In genomic region chr2:170944545-170944944, GRCh38 we compare ENCODE assay signal across 18 cellular contexts. TPM values are rescaled to one million over a fixed set of nuclear protein-coding genes. Genes with fewer than 3 reads are reported as not detected.
DNase-seq lines count a peak whose midpoint lies in the region; ATAC-seq, FAIRE-seq and TF ChIP-seq lines count a peak whose summit lies in the region.
"Had no signal": no experiment of that assay in that cellular context is flagged by ENCODE, and none has a peak within 500 bp of the region (broad histone marks: within the 10 kb centered on the region; RNA-seq: fewer than 3 reads in every experiment).

No MANE protein-coding gene starts in this region.

- DNase-seq in CD4-positive, alpha-beta T cell: no peak
- no peak for DNase-seq in adrenal gland
- DNase-seq in kidney: no peak
- no peak for DNase-seq in trophoblast cell
- no peak for DNase-seq in SIG-M5 treated with dmso at 0.1 percent for 504 hours (lab: John Stamatoyannopoulos, UW; ENCODE audit: unreplicated experiment)
- no peak for DNase-seq in SKM-1 (lab: John Stamatoyannopoulos, UW; ENCODE audit: unreplicated experiment)
- DNase-seq: ACHN; BE2C; C1 segment of cervical spinal cord; Caco-2; CD4-positive, CD25-positive, alpha-beta regulatory T cell; HCEC 1CT had no signal

- no peak overlapping the region for H3K27ac ChIP-seq in CD4-positive, alpha-beta T cell (ENCODE audit: low read depth, low read length)
- peak overlapping the region in 4 of 5 donors; percentile 13 to 48 (median 29) for H3K27ac ChIP-seq in adrenal gland
- H3K27ac ChIP-seq in kidney (ENCODE audit: low read depth in 2 of 2, low read length in 2 of 2): peak overlapping the region; percentile 14 to 23
- no peak overlapping the region for H3K27ac ChIP-seq in trophoblast cell (ENCODE audit: low read depth, low read length)

- intact Hi-C loops in CD4-positive, alpha-beta T cell (cut with DNase I, micrococcal nuclease): no loop called here
- intact Hi-C loops in adrenal gland (cut with DNase I): no loop called here
- intact Hi-C loops in kidney (cut with DNase I): no loop called here

- peak; percentile 56 for FAIRE-seq in kidney (lab: Jason Lieb, UNC)
- FAIRE-seq: D721Med, H54, HTR-8/SVneo had no signal

- H3K14ac ChIP-seq in trophoblast cell (ENCODE audit: low read length): no peak overlapping the region

- H4K12ac ChIP-seq in trophoblast cell (ENCODE audit: low read depth, low read length): no peak overlapping the region

- no peaks in the 10 kb centered on the region for H3K27me3 Mint-ChIP-seq in CD4-positive, alpha-beta T cell
- H3K27me3 Mint-ChIP-seq: CD4-positive, CD25-positive, alpha-beta regulatory T cell; IgD-negative memory B cell had no signal

- H3K27me3 ChIP-seq in CD4-positive, alpha-beta T cell (ENCODE audit: control insufficient read depth, insufficient read depth, low read length): no peaks in the 10 kb centered on the region
- no peaks in the 10 kb centered on the region for H3K27me3 ChIP-seq in adrenal gland
- no peaks in the 10 kb centered on the region for H3K27me3 ChIP-seq in trophoblast cell (ENCODE audit: insufficient read depth, low read length)
- H3K27me3 ChIP-seq: BE2C had no signal

- H3K27ac Mint-ChIP-seq in CD4-positive, alpha-beta T cell: peak overlapping the region; percentile 36
- H3K27ac Mint-ChIP-seq: GM23338, IgD-negative memory B cell had no signal

- no peak overlapping the region for H2BK12ac ChIP-seq in trophoblast cell (ENCODE audit: low read length)

- H3K23ac ChIP-seq in trophoblast cell (ENCODE audit: low read length): no peak overlapping the region

- H3K4me3 ChIP-seq in adrenal gland: no peak overlapping the region
- H3K4me3 ChIP-seq in kidney (ENCODE audit: low read length in 2 of 2): no peak overlapping the region
- H3K4me3 ChIP-seq in trophoblast cell (ENCODE audit: low read depth, low read length): no peak overlapping the region
- H3K4me3 ChIP-seq: GM23338 had no signal

- H4K91ac ChIP-seq in trophoblast cell (ENCODE audit: low read depth, low read length): no peak overlapping the region

- H2BK120ac ChIP-seq in trophoblast cell (ENCODE audit: insufficient read depth, low read length, poor library complexity): no peak overlapping the region

- no peak overlapping the region for H2BK5ac ChIP-seq in trophoblast cell (ENCODE audit: low read depth, low read length, poor library complexity)

- H3K18ac ChIP-seq in trophoblast cell (ENCODE audit: low read length): no peak overlapping the region

- H3K4ac ChIP-seq in trophoblast cell (ENCODE audit: low read depth, low read length): peak overlapping the region; percentile 90

- no peak for TF ChIP-seq CTCF in CD4-positive, alpha-beta T cell (IDR thresholded peaks at IDR 0.05)
- TF ChIP-seq CTCF in adrenal gland (IDR thresholded peaks at IDR 0.05) (no peak), kidney (IDR thresholded peaks at IDR 0.05; ENCODE audit: borderline replicate concordance, extremely low read depth, insufficient read depth) (no peak)

- peaks cover 8% of the 10 kb centered on the region for H3K79me2 ChIP-seq in trophoblast cell (ENCODE audit: control insufficient read depth, insufficient read depth, low read length, poor library complexity)

- TF ChIP-seq POLR2A in adrenal gland (IDR thresholded peaks at IDR 0.05): no peak

- no peak overlapping the region for H2AK5ac ChIP-seq in trophoblast cell (ENCODE audit: low read length)

- H3K4me1 ChIP-seq in adrenal gland (replicated peaks in 1 of 2) (peaks cover 15 to 66% of the 10 kb centered on the region in 2 donors), kidney (ENCODE audit: control insufficient read depth in 1 of 2, insufficient read depth in 1 of 2, low read depth in 1 of 2, low read length in 2 of 2) (peaks cover 0 to 6% of the 10 kb centered on the region in 2 donors), trophoblast cell (ENCODE audit: control insufficient read depth in 1 of 2, insufficient read depth in 2 of 2, low read length in 2 of 2) (no peaks in the 10 kb centered on the region)
- H3K4me1 ChIP-seq: BE2C, Caco-2 had no signal

- ATAC-seq in CD4-positive, alpha-beta T cell (ENCODE audit: poor library complexity): no peak
- no peak for ATAC-seq in GM21528 (IDR thresholded peaks at IDR 0.05; ENCODE audit: low FRiP score, unreplicated experiment)
- ATAC-seq: GM23338 had no signal

- no peak overlapping the region for H3K9ac ChIP-seq in kidney (ENCODE audit: low read length in 2 of 2)
- H3K9ac ChIP-seq in trophoblast cell (ENCODE audit: low read length): no peak overlapping the region

- 76 to 95% (median 79%) methylated on average over 1 of the region's 1 CpG for WGBS in adrenal gland, 4 donors
- WGBS in trophoblast cell (ENCODE audit: extremely low coverage, insufficient coverage, insufficient read length): no CpG with 5 or more reads among the region's 1 CpG

- H3K4me3 Mint-ChIP-seq in CD4-positive, alpha-beta T cell: no peak overlapping the region
- H3K4me3 Mint-ChIP-seq: GM23338 had no signal

- CTCF ChIA-PET in CD4-positive, alpha-beta T cell (lab: Charles Lee): interaction anchor here (1.2 to 7.0 kb wide), 2 partner anchors 16 to 29 kb away, joined by 3 to 30 read pairs; partner anchors contain the start of gene GORASP2

- H3K9me3 Mint-ChIP-seq in CD4-positive, alpha-beta T cell: no peaks in the 10 kb centered on the region
- H3K9me3 Mint-ChIP-seq: CD4-positive, CD25-positive, alpha-beta regulatory T cell; GM23338; IgD-negative memory B cell had no signal

- H3K79me1 ChIP-seq in trophoblast cell (ENCODE audit: low read length): no peaks in the 10 kb centered on the region

- H3K4me1 Mint-ChIP-seq in CD4-positive, alpha-beta T cell (ENCODE audit: low read depth): peaks cover 61% of the 10 kb centered on the region

- H3K36me3 Mint-ChIP-seq in CD4-positive, alpha-beta T cell (ENCODE audit: low read depth): peaks cover 52% of the 10 kb centered on the region

- POLR2A ChIA-PET in CD4-positive, alpha-beta T cell (lab: Charles Lee): interaction anchor here (1.4 kb wide), 1 partner anchor 15 kb away, joined by 4 read pairs; no protein-coding TSS in a partner anchor

- no peak overlapping the region for H2AFZ ChIP-seq in trophoblast cell (ENCODE audit: insufficient read depth, low read length, poor library complexity)
- H2AFZ ChIP-seq: GM23338 had no signal

- H3K36me3 ChIP-seq in adrenal gland (replicated peaks in 1 of 2): peaks cover 0 to 3% of the 10 kb centered on the region in 2 donors
- H3K36me3 ChIP-seq in kidney (ENCODE audit: control insufficient read depth in 1 of 2, insufficient read depth in 2 of 2, low read length in 2 of 2): peaks cover 0 to under 1% of the 10 kb centered on the region in 2 donors
- H3K36me3 ChIP-seq in trophoblast cell (ENCODE audit: control insufficient read depth in 1 of 2, insufficient read depth in 2 of 2, low read length in 2 of 2): peaks cover 2 to 7% of the 10 kb centered on the region in 2 experiments
- H3K36me3 ChIP-seq: BE2C had no signal

- no peak overlapping the region for H4K8ac ChIP-seq in trophoblast cell (ENCODE audit: low read depth, low read length)

- no peaks in the 10 kb centered on the region for H3K9me3 ChIP-seq in CD4-positive, alpha-beta T cell (ENCODE audit: control insufficient read depth, low read length)
- H3K9me3 ChIP-seq in adrenal gland (replicated peaks in 1 of 3) (no peaks in the 10 kb centered on the region), kidney (ENCODE audit: control insufficient read depth in 1 of 2, low read length in 2 of 2) (no peaks in the 10 kb centered on the region), trophoblast cell (ENCODE audit: insufficient read depth, low read depth, low read length) (no peaks in the 10 kb centered on the region)
- H3K9me3 ChIP-seq: BE2C, Caco-2 had no signal

- H3K4me2 ChIP-seq in trophoblast cell (ENCODE audit: low read length): no peak overlapping the region
- H3K4me2 ChIP-seq: GM23338 had no signal

RNA-seq across cellular contexts. Expression of gene GORASP2, which starts 15.5 kb away (rescaled TPM):
- 10 to 100 TPM; 87.3 to 95.7 TPM for total RNA-seq in CD4-positive, alpha-beta T cell
- total RNA-seq in adrenal gland: 100 to 1,000 TPM in 2 of 8 donors, 10 to 100 TPM in 6; 72.2 to 138 (median 89.0) TPM
- polyA plus RNA-seq in adrenal gland: 100 to 1,000 TPM in 1 of 3 donors, 10 to 100 TPM in 2; 25.6 to 201 (median 30.2) TPM
- 70.4 TPM for total RNA-seq in kidney
- polyA plus RNA-seq in kidney (ENCODE audit: insufficient read depth, low read depth, low replicate concordance): 40.4 TPM
- 158 and 169 TPM in 2 replicates for polyA plus RNA-seq in trophoblast cell (2013)

Comparison
In these comparisons a context has a peak if more than half of its experiments do, and no peak if none do; other contexts are left out.
1. H3K27ac ChIP-seq: peak in adrenal gland (4 of 5) and kidney (2 of 2); none in CD4-positive, alpha-beta T cell (single experiment) and trophoblast cell (single experiment).